10 cellular contexts compared by ENCODE assay signal in the genomic region with DNA sequence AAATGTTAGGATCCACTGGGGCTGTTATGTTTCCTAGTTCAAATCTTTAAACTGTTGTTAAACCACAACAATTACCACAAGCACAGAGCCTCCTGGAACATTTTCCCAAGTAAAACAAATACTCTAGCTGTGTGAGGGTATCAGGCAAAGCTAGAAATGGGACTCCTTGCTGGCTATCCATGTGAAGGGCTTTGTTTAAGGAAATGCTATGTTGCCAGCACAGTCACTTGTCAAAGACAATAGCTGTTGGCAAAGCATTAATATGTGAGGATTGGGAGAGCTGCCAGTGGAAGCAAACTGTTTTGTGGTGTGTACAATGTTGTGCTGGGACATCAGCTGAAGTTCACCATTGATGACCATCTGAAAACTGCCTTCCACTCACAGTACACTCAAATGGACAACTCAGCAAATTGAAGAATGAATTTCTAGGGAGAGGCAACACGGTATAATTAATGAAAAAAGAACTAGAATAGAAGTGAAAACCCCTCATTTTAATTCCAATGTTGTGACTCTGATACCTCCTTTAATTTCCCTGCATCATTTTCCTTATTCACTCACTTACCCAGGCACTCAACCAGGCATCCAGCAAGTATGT.
A peak's percentile ranks its signal among the peaks of the same experiment; 100 is the strongest.
DNase-seq lines count a peak whose midpoint lies in the region; ATAC-seq, FAIRE-seq and TF ChIP-seq lines count a peak whose summit lies in the region.
"Had no signal": no experiment of that assay in that cellular context is flagged by ENCODE, and none has a peak within 500 bp of the region (broad histone marks: within the 10 kb centered on the region; RNA-seq: fewer than 3 reads in every experiment).

No MANE protein-coding gene starts in this region.

- H3K9me3 Mint-ChIP-seq in MCF 10A (ENCODE audit: unreplicated experiment) = no peaks in the 10 kb centered on the region
- H3K9me3 Mint-ChIP-seq in naive thymus-derived CD4-positive, alpha-beta T cell = peaks cover 0 to 9% (median 0%) of the 10 kb centered on the region in 11 donors

- H3K27ac ChIP-seq in left ventricle myocardium inferior (replicated peaks) = peak overlapping the region; percentile 54
- H3K27ac ChIP-seq in naive thymus-derived CD4-positive, alpha-beta T cell (ENCODE audit: low read depth, low read length) = no peak overlapping the region

- no peak overlapping the region for H3K4me3 Mint-ChIP-seq in MCF 10A (ENCODE audit: unreplicated experiment)
- no peak overlapping the region for H3K4me3 Mint-ChIP-seq in naive thymus-derived CD4-positive, alpha-beta T cell

- no peaks in the 10 kb centered on the region for H3K36me3 ChIP-seq in left ventricle myocardium inferior
- H3K36me3 ChIP-seq in naive thymus-derived CD4-positive, alpha-beta T cell (ENCODE audit: control insufficient read depth in 2 of 3, insufficient read depth in 3 of 3, low read length in 3 of 3) = no peaks in the 10 kb centered on the region

- TF ChIP-seq CTCF in MCF 10A (IDR thresholded peaks at IDR 0.05; ENCODE audit: unreplicated experiment) = no peak
- TF ChIP-seq CTCF in left ventricle myocardium inferior (IDR thresholded peaks at IDR 0.05; ENCODE audit: borderline replicate concordance) = no peak

- intact Hi-C loops in MCF 10A (cut with micrococcal nuclease) (no loop called here), left ventricle myocardium inferior (cut with micrococcal nuclease) (no loop called here)
- intact Hi-C loops in naive thymus-derived CD4-positive, alpha-beta T cell (cut with micrococcal nuclease) = no loop called here

- H3K4me1 ChIP-seq in left ventricle myocardium inferior = peaks cover 54% of the 10 kb centered on the region
- H3K4me1 ChIP-seq in naive thymus-derived CD4-positive, alpha-beta T cell (ENCODE audit: control insufficient read depth in 2 of 2, insufficient read depth in 2 of 2, low read length in 2 of 2) = peaks cover 0 to 10% of the 10 kb centered on the region in 2 donors

- no peaks in the 10 kb centered on the region for H3K9me3 ChIP-seq in left ventricle myocardium inferior (replicated peaks)
- no peaks in the 10 kb centered on the region for H3K9me3 ChIP-seq in naive thymus-derived CD4-positive, alpha-beta T cell (ENCODE audit: control insufficient read depth in 2 of 3, low read length in 3 of 3)

- TF ChIP-seq POLR2A in H54 (IDR thresholded peaks at IDR 0.05; ENCODE audit: low read depth, low read length) = no peak

- no TSS peak for BruUV-seq in MCF 10A (replicated peaks; lab: Mats Ljungman, UMichigan)

- POLR2A ChIA-PET in MCF 10A (lab: Yijun Ruan, JAX) = interaction anchor here (0.5 to 3.9 kb wide), 6 partner anchors 9 to 602 kb away, joined by 3 to 33 read pairs (median 14); partner anchors contain the start of gene BMP2K
- POLR2A ChIA-PET in naive thymus-derived CD4-positive, alpha-beta T cell (lab: Charles Lee) = interaction anchor here (0.8 to 1.5 kb wide), 2 partner anchors 9 to 12 kb away, joined by 5 to 6 read pairs; no protein-coding TSS in a partner anchor

- no peaks in the 10 kb centered on the region for H3K27me3 Mint-ChIP-seq in MCF 10A (ENCODE audit: insufficient read depth, unreplicated experiment)
- no peaks in the 10 kb centered on the region for H3K27me3 Mint-ChIP-seq in naive thymus-derived CD4-positive, alpha-beta T cell

- CTCF ChIA-PET in MCF 10A (lab: Yijun Ruan, JAX) = interaction anchor here (0.5 to 1.9 kb wide), 11 partner anchors 10 to 220 kb away, joined by 3 to 10 read pairs (median 3); no protein-coding TSS in a partner anchor
- CTCF ChIA-PET in naive thymus-derived CD4-positive, alpha-beta T cell (lab: Charles Lee) = interaction anchor here (0.6 to 0.7 kb wide), 2 partner anchors 124 to 1910 kb away, joined by 3 read pairs; no protein-coding TSS in a partner anchor

- no peaks in the 10 kb centered on the region for H3K36me3 Mint-ChIP-seq in MCF 10A (ENCODE audit: insufficient read depth, unreplicated experiment)
- peaks cover 0 to 1% (median 0%) of the 10 kb centered on the region in 5 donors for H3K36me3 Mint-ChIP-seq in naive thymus-derived CD4-positive, alpha-beta T cell

- DNase-seq in LHCN-M2 (ENCODE audit: low read depth) (peak; percentile 60), MCF 10A (ENCODE audit: unreplicated experiment) (peak; percentile 32), left ventricle myocardium inferior (no peak), pulmonary artery endothelial cell (ENCODE audit: low read depth, low spot score) (peak; percentile 81), DMS114 treated with DMSO at 0.1 percent for 48 hours (lab: John Stamatoyannopoulos, UW; ENCODE audit: unreplicated experiment) (no peak), H54 (ENCODE audit: insufficient read length, low spot score) (no peak)
- DNase-seq in naive thymus-derived CD4-positive, alpha-beta T cell = no peak
- DNase-seq: NCI-H510A had no signal

- H3K27me3 ChIP-seq in left ventricle myocardium inferior (ENCODE audit: low read depth) = no peaks in the 10 kb centered on the region
- H3K27me3 ChIP-seq in naive thymus-derived CD4-positive, alpha-beta T cell (ENCODE audit: control insufficient read depth in 2 of 2, insufficient read depth in 2 of 2, low read length in 2 of 2) = no peaks in the 10 kb centered on the region

- no peak for FAIRE-seq in H54 (lab: Jason Lieb, UNC)
- FAIRE-seq: HepG2 had no signal

- H3K27ac Mint-ChIP-seq in MCF 10A (ENCODE audit: low read depth, unreplicated experiment) = no peak overlapping the region
- H3K27ac Mint-ChIP-seq in naive thymus-derived CD4-positive, alpha-beta T cell = peak overlapping the region in 1 of 9 donors; percentile 0

- no peak overlapping the region for H3K4me3 ChIP-seq in left ventricle myocardium inferior
- H3K4me3 ChIP-seq in naive thymus-derived CD4-positive, alpha-beta T cell (ENCODE audit: low read length) = no peak overlapping the region

- no peak for ATAC-seq in GM21576 (IDR thresholded peaks at IDR 0.05; ENCODE audit: unreplicated experiment)
- no peak for ATAC-seq in naive thymus-derived CD4-positive, alpha-beta T cell
- ATAC-seq: HepG2 had no signal

- H3K4me1 Mint-ChIP-seq in MCF 10A (ENCODE audit: insufficient read depth, unreplicated experiment) = peaks cover 25% of the 10 kb centered on the region
- peaks cover 12 to 26% (median 20%) of the 10 kb centered on the region in 7 donors for H3K4me1 Mint-ChIP-seq in naive thymus-derived CD4-positive, alpha-beta T cell

Comparison
In these comparisons a context has a peak if more than half of its experiments do, and no peak if none do; other contexts are left out.
1. DNase-seq: peak in LHCN-M2 (single experiment), MCF 10A (single experiment) and pulmonary artery endothelial cell (single experiment); none in left ventricle myocardium inferior (single experiment), DMS114 treated with DMSO at 0.1 percent for 48 hours (single experiment), naive thymus-derived CD4-positive, alpha-beta T cell (0 of 9) and H54 (single experiment).